In genomic region chr10:107341281-107341680, GRCh38 we compare ENCODE assay signal across 21 cellular contexts.
"Had no signal": no experiment of that assay in that cellular context is flagged by ENCODE, and none has a peak within 500 bp of the region (broad histone marks: within the 10 kb centered on the region; RNA-seq: fewer than 3 reads in every experiment).

No MANE protein-coding gene starts in this region.

- H3K9me3 ChIP-seq: MG63 had no signal

- H2AFZ ChIP-seq: PC-9 had no signal

- H3K4me3 ChIP-seq: MG63, PC-9 had no signal

- H3K27ac ChIP-seq: KMS-11, PC-9, VCaP had no signal

- H3K4me2 ChIP-seq: KMS-11, PC-9 had no signal

- H3K36me3 ChIP-seq: MG63 had no signal

- DNase-seq: activated CD4-positive, alpha-beta memory T cell treated with anti-CD3 and anti-CD28 coated beads for 36 hours; activated CD4-positive, alpha-beta T cell treated with anti-CD3 and anti-CD28 coated beads, Interleukin-2, amount 10 ng/mL, durations not matched to agents 7 days and 5 days; activated CD4-positive, CD25-positive, alpha-beta regulatory T cell; activated CD8-positive, alpha-beta memory T cell treated with anti-CD3 and anti-CD28 coated beads for 24 hours; activated T-cell treated with anti-CD3 and anti-CD28 coated beads, Interleukin-2, amount 50 U/mL, for 4 hours; MG63; MV-4-11; NCI-H1092 treated with DMSO at 0.1 percent for 48 hours; NCI-H1417 treated with DMSO at 0.1 percent for 48 hours; NCI-H1694; NCI-H2029; NCI-H2107; NCI-H2171 treated with DMSO at 0.1 percent for 48 hours; NCI-H345; NCI-H510A; NCI-H526 treated with DMSO at 0.1 percent for 48 hours; PC-9; SIG-M5; T-helper 1 cell had no signal

- H3K27me3 ChIP-seq: MG63 had no signal
